11 cellular contexts compared by ENCODE assay signal in the genomic region with DNA sequence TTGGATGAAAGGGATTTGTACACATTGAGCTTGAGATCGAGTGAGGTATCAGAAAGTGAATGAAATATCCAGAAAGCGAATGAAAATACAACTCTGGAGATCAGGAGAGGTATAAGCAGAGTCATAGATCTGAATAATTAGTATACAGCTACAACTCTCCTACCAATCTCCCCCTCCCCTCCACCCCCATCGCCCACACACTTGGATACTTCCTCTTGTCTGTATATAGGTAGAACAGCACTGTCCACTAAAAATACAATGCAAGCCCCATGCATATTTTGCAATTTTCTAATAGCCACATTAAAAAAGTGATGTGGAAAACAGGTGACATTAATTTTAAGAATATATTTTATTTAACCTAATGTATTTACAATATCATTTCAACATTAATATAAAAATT.
"Had no signal": no experiment of that assay in that cellular context is flagged by ENCODE, and none has a peak within 500 bp of the region (broad histone marks: within the 10 kb centered on the region; RNA-seq: fewer than 3 reads in every experiment).

No MANE protein-coding gene starts in this region.

- H3K9me3 ChIP-seq: right atrium auricular region had no signal

- H3K27me3 ChIP-seq: brain microvascular endothelial cell, right atrium auricular region had no signal

- H3K9me3 Mint-ChIP-seq: type B pancreatic cell had no signal

- H3K27ac ChIP-seq: brain microvascular endothelial cell, right atrium auricular region had no signal

- H3K36me3 Mint-ChIP-seq: type B pancreatic cell had no signal

- H3K4me3 ChIP-seq: right atrium auricular region had no signal

- H3K27ac Mint-ChIP-seq: type B pancreatic cell had no signal

- H3K4me3 Mint-ChIP-seq: type B pancreatic cell had no signal

- H3K27me3 Mint-ChIP-seq: type B pancreatic cell had no signal

- H3K36me3 ChIP-seq: brain microvascular endothelial cell, right atrium auricular region had no signal

- ATAC-seq: left ventricle myocardium superior had no signal

- DNase-seq: activated CD4-positive, alpha-beta T cell treated with anti-CD3 and anti-CD28 coated beads, Interleukin-2, amount 50 U/mL, for 1 hour; activated CD4-positive, CD25-positive, alpha-beta regulatory T cell; activated T-cell treated with anti-CD3 and anti-CD28 coated beads, Interleukin-2, amount 50 U/mL, for 1 hour; amygdala; brain microvascular endothelial cell; hippocampal formation; left ventricle myocardium superior; small intestine; T-helper 2 cell had no signal
